In the genomic region with DNA sequence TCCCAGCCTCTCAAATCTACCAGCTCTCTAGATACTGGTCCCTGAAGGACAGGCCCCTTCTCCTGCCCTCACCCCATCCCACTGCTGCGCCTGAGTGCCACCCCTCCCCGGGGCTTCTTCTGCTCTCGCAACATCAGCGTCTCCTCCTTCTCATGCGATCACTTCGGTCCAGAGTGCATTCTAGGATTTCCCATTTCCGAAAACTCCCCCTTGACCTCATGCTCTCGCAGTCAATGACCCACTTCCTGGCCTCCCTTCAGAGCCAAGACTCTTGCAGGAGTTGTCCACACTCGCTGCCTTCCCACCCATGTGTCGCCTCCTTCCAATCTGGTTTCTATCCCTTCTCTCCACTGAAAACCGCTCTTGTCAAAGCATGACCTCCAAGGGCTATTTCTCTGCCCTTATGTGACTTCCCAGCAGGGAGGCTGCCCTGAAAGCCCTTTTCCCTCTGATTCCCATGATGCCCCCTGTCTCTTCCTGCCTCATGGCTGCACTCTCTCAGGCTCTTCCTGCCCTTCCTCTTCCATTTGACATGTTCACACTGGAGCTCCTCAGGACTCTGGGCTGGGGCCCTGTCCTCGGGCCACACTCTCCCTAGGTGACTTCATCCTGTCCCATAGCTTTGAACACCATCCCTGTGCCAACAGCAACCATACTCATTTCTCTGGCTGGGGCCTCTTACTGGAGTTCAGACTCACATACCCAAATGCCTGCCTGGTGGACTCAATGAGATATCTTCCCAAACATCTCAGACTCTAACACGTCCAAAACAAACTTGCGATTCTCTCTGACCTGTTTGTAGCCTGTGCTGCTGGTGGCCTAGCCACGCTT, we compare ENCODE assay signal across 1 cellular context.
TF ChIP-seq lines count a peak whose summit lies in the region.

No MANE protein-coding gene starts in this region.

TF ChIP-seq in SK-N-SH treated with all-trans-retinoic acid at 6 μM for 48 hours, 23 proteins besides CTCF, POLR2A, EP300 and RAD21 (continued from another document):
- TF ChIP-seq, protein P1, sequence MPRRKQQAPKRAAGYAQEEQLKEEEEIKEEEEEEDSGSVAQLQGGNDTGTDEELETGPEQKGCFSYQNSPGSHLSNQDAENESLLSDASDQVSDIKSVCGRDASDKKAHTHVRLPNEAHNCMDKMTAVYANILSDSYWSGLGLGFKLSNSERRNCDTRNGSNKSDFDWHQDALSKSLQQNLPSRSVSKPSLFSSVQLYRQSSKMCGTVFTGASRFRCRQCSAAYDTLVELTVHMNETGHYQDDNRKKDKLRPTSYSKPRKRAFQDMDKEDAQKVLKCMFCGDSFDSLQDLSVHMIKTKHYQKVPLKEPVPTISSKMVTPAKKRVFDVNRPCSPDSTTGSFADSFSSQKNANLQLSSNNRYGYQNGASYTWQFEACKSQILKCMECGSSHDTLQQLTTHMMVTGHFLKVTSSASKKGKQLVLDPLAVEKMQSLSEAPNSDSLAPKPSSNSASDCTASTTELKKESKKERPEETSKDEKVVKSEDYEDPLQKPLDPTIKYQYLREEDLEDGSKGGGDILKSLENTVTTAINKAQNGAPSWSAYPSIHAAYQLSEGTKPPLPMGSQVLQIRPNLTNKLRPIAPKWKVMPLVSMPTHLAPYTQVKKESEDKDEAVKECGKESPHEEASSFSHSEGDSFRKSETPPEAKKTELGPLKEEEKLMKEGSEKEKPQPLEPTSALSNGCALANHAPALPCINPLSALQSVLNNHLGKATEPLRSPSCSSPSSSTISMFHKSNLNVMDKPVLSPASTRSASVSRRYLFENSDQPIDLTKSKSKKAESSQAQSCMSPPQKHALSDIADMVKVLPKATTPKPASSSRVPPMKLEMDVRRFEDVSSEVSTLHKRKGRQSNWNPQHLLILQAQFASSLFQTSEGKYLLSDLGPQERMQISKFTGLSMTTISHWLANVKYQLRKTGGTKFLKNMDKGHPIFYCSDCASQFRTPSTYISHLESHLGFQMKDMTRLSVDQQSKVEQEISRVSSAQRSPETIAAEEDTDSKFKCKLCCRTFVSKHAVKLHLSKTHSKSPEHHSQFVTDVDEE (CRISPR knock-in tag; IDR thresholded peaks at IDR 0.05), result no peak
- TF ChIP-seq ISL1 (CRISPR knock-in tag; IDR thresholded peaks at IDR 0.05), result no peak
- no peak for TF ChIP-seq RARB (CRISPR knock-in tag; IDR thresholded peaks at IDR 0.05)
- TF ChIP-seq ESRRG (CRISPR knock-in tag; IDR thresholded peaks at IDR 0.05), result no peak
- TF ChIP-seq, protein P2, sequence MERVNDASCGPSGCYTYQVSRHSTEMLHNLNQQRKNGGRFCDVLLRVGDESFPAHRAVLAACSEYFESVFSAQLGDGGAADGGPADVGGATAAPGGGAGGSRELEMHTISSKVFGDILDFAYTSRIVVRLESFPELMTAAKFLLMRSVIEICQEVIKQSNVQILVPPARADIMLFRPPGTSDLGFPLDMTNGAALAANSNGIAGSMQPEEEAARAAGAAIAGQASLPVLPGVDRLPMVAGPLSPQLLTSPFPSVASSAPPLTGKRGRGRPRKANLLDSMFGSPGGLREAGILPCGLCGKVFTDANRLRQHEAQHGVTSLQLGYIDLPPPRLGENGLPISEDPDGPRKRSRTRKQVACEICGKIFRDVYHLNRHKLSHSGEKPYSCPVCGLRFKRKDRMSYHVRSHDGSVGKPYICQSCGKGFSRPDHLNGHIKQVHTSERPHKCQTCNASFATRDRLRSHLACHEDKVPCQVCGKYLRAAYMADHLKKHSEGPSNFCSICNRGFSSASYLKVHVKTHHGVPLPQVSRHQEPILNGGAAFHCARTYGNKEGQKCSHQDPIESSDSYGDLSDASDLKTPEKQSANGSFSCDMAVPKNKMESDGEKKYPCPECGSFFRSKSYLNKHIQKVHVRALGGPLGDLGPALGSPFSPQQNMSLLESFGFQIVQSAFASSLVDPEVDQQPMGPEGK (CRISPR knock-in tag; IDR thresholded peaks at IDR 0.05; ENCODE audit: borderline replicate concordance), result no peak
- TF ChIP-seq ARNTL (CRISPR knock-in tag; IDR thresholded peaks at IDR 0.05; ENCODE audit: borderline replicate concordance, low read depth), result no peak
